19 cellular contexts compared by ENCODE assay signal in genomic region chr13:71137106-71137505, GRCh38.
A peak's percentile ranks its signal among the peaks of the same experiment; 100 is the strongest.
DNase-seq lines count a peak whose midpoint lies in the region; TF ChIP-seq lines count a peak whose summit lies in the region.
"Had no signal": no experiment of that assay in that cellular context is flagged by ENCODE, and none has a peak within 500 bp of the region (broad histone marks: within the 10 kb centered on the region; RNA-seq: fewer than 3 reads in every experiment).

No MANE protein-coding gene starts in this region.

- H3K36me3 ChIP-seq in CD8-positive, alpha-beta memory T cell (ENCODE audit: insufficient read depth, low read length): no peaks in the 10 kb centered on the region
- H3K36me3 ChIP-seq: BLaER1 treated with 17β-estradiol and CSF1 and Interleukin-3, amounts not matched to agents 10 nM and 100 nM had no signal

- H3K4me3 Mint-ChIP-seq in CD8-positive, alpha-beta memory T cell: no peak overlapping the region
- H3K4me3 Mint-ChIP-seq: B cell; CD4-positive, alpha-beta T cell; CD8-positive, alpha-beta T cell had no signal

- H3K4me1 Mint-ChIP-seq in CD8-positive, alpha-beta memory T cell: no peaks in the 10 kb centered on the region
- H3K4me1 Mint-ChIP-seq: B cell had no signal

- H3K27ac Mint-ChIP-seq in CD8-positive, alpha-beta memory T cell: no peak overlapping the region
- H3K27ac Mint-ChIP-seq: B cell; CD4-positive, alpha-beta T cell; CD8-positive, alpha-beta T cell had no signal

- no peaks in the 10 kb centered on the region for H3K9me3 ChIP-seq in CD8-positive, alpha-beta memory T cell (ENCODE audit: low read length)
- H3K9me3 ChIP-seq: A549; BLaER1 treated with 17β-estradiol and CSF1 and Interleukin-3, amounts not matched to agents 10 nM and 100 nM; Caco-2 had no signal

- H3K9me3 Mint-ChIP-seq in CD8-positive, alpha-beta memory T cell: peaks cover 0 to 19% (median under 1%) of the 10 kb centered on the region in 5 donors
- H3K9me3 Mint-ChIP-seq: CD4-positive, alpha-beta T cell had no signal

- no peak overlapping the region for H3K4me3 ChIP-seq in CD8-positive, alpha-beta memory T cell (ENCODE audit: low read length)
- H3K4me3 ChIP-seq: A549; BLaER1 treated with 17β-estradiol and CSF1 and Interleukin-3, amounts not matched to agents 10 nM and 100 nM had no signal

- CTCF ChIA-PET in HEK293T (lab: Yijun Ruan, JAX): interaction anchor here (0.7 kb wide), 1 partner anchor 12 kb away, joined by 4 read pairs; no protein-coding TSS in a partner anchor
- CTCF ChIA-PET in CD8-positive, alpha-beta memory T cell (lab: Charles Lee): no interaction called here

- POLR2A ChIA-PET in HEK293T (lab: Yijun Ruan, JAX): no interaction called here
- POLR2A ChIA-PET in CD8-positive, alpha-beta memory T cell (lab: Charles Lee): no interaction called here

- no peaks in the 10 kb centered on the region for H3K36me3 Mint-ChIP-seq in CD8-positive, alpha-beta memory T cell
- H3K36me3 Mint-ChIP-seq: CD8-positive, alpha-beta T cell had no signal

- no peaks in the 10 kb centered on the region for H3K27me3 Mint-ChIP-seq in CD8-positive, alpha-beta memory T cell
- H3K27me3 Mint-ChIP-seq: B cell; CD4-positive, alpha-beta T cell had no signal

- DNase-seq in NCI-H1105 treated with DMSO at 0.1 percent for 48 hours (lab: John Stamatoyannopoulos, UW) (peak; percentile 16), NCI-H1105 (lab: John Stamatoyannopoulos, UW) (no peak), HEK293T (ENCODE audit: extremely low spot score) (no peak), NCI-H2171 treated with DMSO at 0.1 percent for 48 hours (lab: John Stamatoyannopoulos, UW) (peak; percentile 65), retina (peak; percentile 53), hepatic stellate cell (ENCODE audit: low spot score) (no peak)
- DNase-seq in CD8-positive, alpha-beta memory T cell: no peak
- DNase-seq: AML-193; Caco-2; Calu3; CD4-positive, alpha-beta T cell; CD8-positive, alpha-beta T cell; DMS79 treated with DMSO at 0.1 percent for 48 hours; GF-D8 had no signal

- no peaks in the 10 kb centered on the region for H3K4me1 ChIP-seq in CD8-positive, alpha-beta memory T cell (ENCODE audit: insufficient read depth, low read length)
- H3K4me1 ChIP-seq: A549; BLaER1 treated with 17β-estradiol and CSF1 and Interleukin-3, amounts not matched to agents 10 nM and 100 nM; Caco-2 had no signal

- no peaks in the 10 kb centered on the region for H3K27me3 ChIP-seq in CD8-positive, alpha-beta memory T cell (ENCODE audit: insufficient read depth, low read length, poor library complexity, severe bottlenecking)
- H3K27me3 ChIP-seq: BLaER1 treated with 17β-estradiol and CSF1 and Interleukin-3, amounts not matched to agents 10 nM and 100 nM had no signal

- no peak overlapping the region for H3K27ac ChIP-seq in CD8-positive, alpha-beta memory T cell (ENCODE audit: low read depth, low read length)
- H3K27ac ChIP-seq: 22Rv1; A549; BLaER1 treated with 17β-estradiol and CSF1 and Interleukin-3, amounts not matched to agents 10 nM and 100 nM; C4-2B had no signal

TF ChIP-seq in HEK293T, 16 proteins besides CTCF, POLR2A, EP300 and RAD21:
- TF ChIP-seq PKNOX1 (IDR thresholded peaks at IDR 0.05) (peak; percentile 57), BHLHE40 (IDR thresholded peaks at IDR 0.05; ENCODE audit: borderline replicate concordance) (no peak)

Comparison
In these comparisons a context has a peak if more than half of its experiments do, and no peak if none do; other contexts are left out.
1. DNase-seq: peak in NCI-H1105 treated with DMSO at 0.1 percent for 48 hours (single experiment), NCI-H2171 treated with DMSO at 0.1 percent for 48 hours (single experiment) and retina (single experiment); none in NCI-H1105 (single experiment), HEK293T (single experiment), hepatic stellate cell (single experiment) and CD8-positive, alpha-beta memory T cell (0 of 5).